In the genomic region with DNA sequence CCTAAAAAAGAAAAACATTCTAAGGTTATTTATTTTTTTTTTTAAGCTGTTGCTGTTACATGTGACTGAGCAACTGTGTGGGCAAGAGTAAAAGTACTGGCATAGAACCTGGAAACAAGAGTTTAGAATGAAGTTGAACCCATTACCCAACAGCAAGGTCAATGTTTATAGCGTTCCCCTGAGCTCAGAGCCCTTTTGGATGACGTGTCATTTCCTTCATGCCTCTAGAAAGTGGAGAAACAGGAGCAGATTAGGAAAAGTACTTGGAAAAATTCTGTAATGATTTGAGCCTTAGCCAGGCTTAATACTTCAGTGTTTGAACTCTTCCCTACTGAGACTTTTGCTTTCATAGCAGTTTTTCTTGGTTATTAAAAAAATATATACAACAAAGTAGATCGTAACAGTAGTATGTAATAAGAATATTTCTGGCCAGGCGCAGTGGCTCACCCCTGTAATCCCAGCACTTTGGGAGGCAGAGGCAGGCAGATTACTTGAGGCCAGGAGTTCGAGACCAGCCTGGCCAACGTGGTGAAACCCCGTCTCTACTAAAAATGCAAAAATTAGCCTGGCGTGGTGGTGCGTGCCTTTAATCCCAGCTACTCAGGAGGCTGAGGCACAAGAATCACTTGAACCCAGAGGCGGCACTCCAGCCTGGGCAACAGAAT, we compare ENCODE assay signal across 8 cellular contexts. TPM values are rescaled to one million over a fixed set of nuclear protein-coding genes. Genes with fewer than 3 reads are reported as not detected.
DNase-seq lines count a peak whose midpoint lies in the region; ATAC-seq and TF ChIP-seq lines count a peak whose summit lies in the region.
"Not testable (repeated sequence)": the region's sequence is repeated elsewhere in the genome, so short reads cannot be mapped to it uniquely, and the experiment has no call there.

No MANE protein-coding gene starts in this region.

- H3K4me1 ChIP-seq in adipocyte (ENCODE audit: control insufficient read depth, insufficient read depth, low read length) (peaks cover 36% of the 10 kb centered on the region), gastroesophageal sphincter (peaks cover 10 to 29% (median 22%) of the 10 kb centered on the region in 3 donors), right lobe of liver (peaks cover 0 to 12% (median 5%) of the 10 kb centered on the region in 4 donors), tibial nerve (peaks cover 0 to 32% (median 10%) of the 10 kb centered on the region in 4 donors)

- H3K36me3 ChIP-seq in adipocyte (ENCODE audit: control insufficient read depth, insufficient read depth, low read length, severe bottlenecking); gastroesophageal sphincter; right lobe of liver; tibial nerve: not testable (repeated sequence)

- TF ChIP-seq CTCF in AG10803 (conservative IDR thresholded peaks at IDR 0.05; ENCODE audit: low read length); gastroesophageal sphincter (IDR thresholded peaks at IDR 0.05); right lobe of liver (IDR thresholded peaks at IDR 0.05); tibial nerve (IDR thresholded peaks at IDR 0.05): not testable (repeated sequence)

- not testable (repeated sequence) for TF ChIP-seq POLR2A in gastroesophageal sphincter (IDR thresholded peaks at IDR 0.05); right lobe of liver (IDR thresholded peaks at IDR 0.05); tibial nerve (IDR thresholded peaks at IDR 0.05)

- 42 to 43% methylated on average over 7 to 9 of the region's 10 CpGs for WGBS in gastroesophageal sphincter (ENCODE audit: low coverage in 1 of 2), 2 donors
- 62% methylated on average over 9 of the region's 10 CpGs for WGBS in right lobe of liver (ENCODE audit: insufficient coverage, low coverage, low lambda C conversion rate, missing lambda C conversion rate)
- WGBS in tibial nerve, 2 donors: 59 to 68% methylated on average over 10 of the region's 10 CpGs

- ATAC-seq in gastroesophageal sphincter (peak; percentile 98), right lobe of liver (peak; percentile 67 to 86 (median 75))

- not testable (repeated sequence) for H3K4me3 ChIP-seq in AG10803 (ENCODE audit: low read length); gastroesophageal sphincter; right lobe of liver; tibial nerve
- peak overlapping the region; percentile 51 for H3K4me3 ChIP-seq in adipocyte (ENCODE audit: low read length)

- intact Hi-C loops in right lobe of liver (cut with DNase I): not testable (repeated sequence)

- H3K27me3 ChIP-seq in adipocyte (replicated peaks; ENCODE audit: control insufficient read depth, insufficient read depth, low read length); gastroesophageal sphincter; right lobe of liver; tibial nerve: not testable (repeated sequence)

- not testable (repeated sequence) for H3K9me3 ChIP-seq in adipocyte (ENCODE audit: control insufficient read depth, low read length); gastroesophageal sphincter; right lobe of liver; tibial nerve

- TF ChIP-seq EP300 in gastroesophageal sphincter (IDR thresholded peaks at IDR 0.05): not testable (repeated sequence)
- TF ChIP-seq EP300 in tibial nerve (IDR thresholded peaks at IDR 0.05): peak; percentile 78 to 91

- H3K9ac ChIP-seq in adipocyte (ENCODE audit: low read length): peak overlapping the region; percentile 71

- peak; percentile 81 for DNase-seq in AG10803 (ENCODE audit: low read depth)
- peak; percentile 57 for DNase-seq in HT1080 (ENCODE audit: low read depth)
- DNase-seq in adipocyte (ENCODE audit: low read depth): peak; percentile 75
- peak; percentile 95 to 97 for DNase-seq in dermis microvascular lymphatic vessel endothelial cell (ENCODE audit: low read depth in 2 of 2)
- DNase-seq in right lobe of liver: not testable (repeated sequence)
- peak; percentile 87 for DNase-seq in pulmonary artery endothelial cell (ENCODE audit: low read depth, low spot score)
- peak in 1 of 2 donors; percentile 56 for DNase-seq in tibial nerve (ENCODE audit: low spot score in 2 of 2)

- peak overlapping the region; percentile 80 to 85 (median 83) for H3K27ac ChIP-seq in gastroesophageal sphincter
- H3K27ac ChIP-seq in right lobe of liver: peak overlapping the region in 2 of 3 donors; percentile 47 to 74
- H3K27ac ChIP-seq in tibial nerve: peak overlapping the region; percentile 58 to 94 (median 74)

RNA-seq across cellular contexts. Expression of a gene that starts 27.5 kb away (rescaled TPM):
- total RNA-seq in HT1080 (2014; rRNA removed; shearing (Covaris generic)): 27.8 and 29.5 TPM in 2 replicates
- 35.5 and 43.1 TPM in 2 replicates for polyA plus RNA-seq in HT1080 (2015; cell fraction: cytosol; rRNA removed)
- polyA plus RNA-seq in HT1080 (2015; cell fraction: nucleus; rRNA removed): 20.9 and 22.7 TPM in 2 replicates
- total RNA-seq in dermis microvascular lymphatic vessel endothelial cell (9.2 and 16.6 TPM in 2 replicates), gastroesophageal sphincter (10 to 100 TPM; 12.8 to 24.1 (median 19.0) TPM), right lobe of liver (10 to 100 TPM; 10.2 to 18.8 (median 11.1) TPM), pulmonary artery endothelial cell (16.9 and 21.9 TPM in 2 replicates), tibial nerve (10 to 100 TPM; 10.3 to 31.4 (median 14.7) TPM)

RNA-seq across cellular contexts. Expression of a gene that starts 41.4 kb away (rescaled TPM):
- total RNA-seq in HT1080 (2014; rRNA removed; shearing (Covaris generic)): 13.7 and 22.1 TPM in 2 replicates
- polyA plus RNA-seq in HT1080 (2015; cell fraction: cytosol; rRNA removed): 22.7 and 26.2 TPM in 2 replicates
- polyA plus RNA-seq in HT1080 (2015; cell fraction: nucleus; rRNA removed): 88.4 and 94.2 TPM in 2 replicates
- total RNA-seq in dermis microvascular lymphatic vessel endothelial cell (10.0 and 11.5 TPM in 2 replicates), gastroesophageal sphincter (10 to 100 TPM; 18.4 to 31.3 (median 21.4) TPM), right lobe of liver (10 to 100 TPM; 23.2 to 69.5 (median 48.3) TPM), pulmonary artery endothelial cell (16.9 and 18.9 TPM in 2 replicates), tibial nerve (10 to 100 TPM; 29.2 to 61.4 (median 45.6) TPM)
